ENCODE assay signal across 8 cellular contexts in genomic region chr12:131929530-131930456, GRCh38. TPM values are rescaled to one million over a fixed set of nuclear protein-coding genes. Genes with fewer than 3 reads are reported as not detected.
DNase-seq lines count a peak whose midpoint lies in the region; ATAC-seq and TF ChIP-seq lines count a peak whose summit lies in the region.

No MANE protein-coding gene starts in this region.

- H3K9me3 ChIP-seq in CD4-positive, alpha-beta T cell (ENCODE audit: control insufficient read depth, low read length), result no peaks in the 10 kb centered on the region
- no peaks in the 10 kb centered on the region for H3K9me3 ChIP-seq in PC-9 (ENCODE audit: insufficient read depth, low read depth)
- H3K9me3 ChIP-seq in ascending aorta, result no peaks in the 10 kb centered on the region
- no peaks in the 10 kb centered on the region for H3K9me3 ChIP-seq in iPS-20b (ENCODE audit: insufficient read depth, low read depth, low read length)

- H2AFZ ChIP-seq in PC-9, result peak overlapping the region; percentile 84

- H3K4me2 ChIP-seq in PC-9, result peak overlapping the region; percentile 94

- H3K27me3 ChIP-seq in CD4-positive, alpha-beta T cell (ENCODE audit: control insufficient read depth, insufficient read depth, low read length), result no peaks in the 10 kb centered on the region
- no peaks in the 10 kb centered on the region for H3K27me3 ChIP-seq in PC-9 (ENCODE audit: insufficient read depth, low read depth)
- H3K27me3 ChIP-seq in ascending aorta, result no peaks in the 10 kb centered on the region
- H3K27me3 ChIP-seq in iPS-20b (ENCODE audit: insufficient read depth, low read length), result peaks cover 5% of the 10 kb centered on the region

- peak in 6 of 10 experiments; percentile 12 to 24 (median 19) for DNase-seq in CD4-positive, alpha-beta T cell
- DNase-seq in PC-9 (peak in 1 of 2 experiments; percentile 39), ascending aorta (ENCODE audit: low spot score in 2 of 2) (no peak), NCI-H226 (no peak)
- peak; percentile 25 for DNase-seq in stimulated activated CD4-positive, alpha-beta T cell treated with anti-CD3 and anti-CD28 coated beads, Interleukin-1b, Interleukin-23, amount 100 ng/mL, for 48 hours

- no peak for TF ChIP-seq CTCF in CD4-positive, alpha-beta T cell (IDR thresholded peaks at IDR 0.05)
- TF ChIP-seq CTCF in PC-9 (conservative IDR thresholded peaks at IDR 0.05), result no peak
- no peak for TF ChIP-seq CTCF in ascending aorta (IDR thresholded peaks at IDR 0.05)

- intact Hi-C loops in CD4-positive, alpha-beta T cell (cut with DNase I, micrococcal nuclease), result loop anchor here (1.0 to 10.0 kb wide), 5 partner anchors 19 to 1055 kb away; partner anchors contain the start of genes EP400 (in 1 of the 2), RAN (in 1 of the 2) and ULK1 (in 1 of the 2)
- intact Hi-C loops in PC-9 (cut with micrococcal nuclease; ENCODE audit: unreplicated experiment) (loop anchor here (2.0 to 5.0 kb wide), 2 partner anchors 19 to 77 kb away; partner anchors contain the start of gene EP400), ascending aorta (cut with DNase I) (loop anchor here (1.0 to 2.0 kb wide), 3 partner anchors 17 to 33 kb away; partner anchors contain the start of gene EP400)

- peaks cover 19% of the 10 kb centered on the region for H4K20me1 ChIP-seq in PC-9 (ENCODE audit: insufficient read depth)

- H3K4me3 ChIP-seq in PC-9 (peak overlapping the region; percentile 98), ascending aorta (peak overlapping the region; percentile 58 to 80), iPS-20b (ENCODE audit: low read length) (peak overlapping the region; percentile 78)

- H3K27ac ChIP-seq in CD4-positive, alpha-beta T cell (ENCODE audit: low read depth, low read length), result peak overlapping the region; percentile 61
- H3K27ac ChIP-seq in PC-9 (peak overlapping the region; percentile 60; the same call in 1 of the 2 replicates), ascending aorta (no peak overlapping the region), iPS-20b (ENCODE audit: low read length) (peak overlapping the region; percentile 84)

- H3K4me1 Mint-ChIP-seq in CD4-positive, alpha-beta T cell (ENCODE audit: low read depth), result peaks cover 30% of the 10 kb centered on the region

- CTCF ChIA-PET in CD4-positive, alpha-beta T cell (lab: Charles Lee), result interaction anchor here (4.4 kb wide), 1 partner anchor 20 kb away, joined by 19 read pairs; the partner anchor contains the start of gene EP400
- CTCF ChIA-PET in PC-9 (lab: Charles Lee), result interaction anchor here (0.6 to 1.1 kb wide), 2 partner anchors 26 to 78 kb away, joined by 3 read pairs; no protein-coding TSS in a partner anchor

- peaks cover 38% of the 10 kb centered on the region for H3K36me3 Mint-ChIP-seq in CD4-positive, alpha-beta T cell (ENCODE audit: low read depth)

- peak overlapping the region; percentile 89 for H3K9ac ChIP-seq in iPS-20b (ENCODE audit: low read depth, low read length)

- no peaks in the 10 kb centered on the region for H3K9me2 ChIP-seq in PC-9 (ENCODE audit: insufficient read depth)

- no peaks in the 10 kb centered on the region for H3K27me3 Mint-ChIP-seq in CD4-positive, alpha-beta T cell

- H3K4me1 ChIP-seq in PC-9 (replicated peaks; ENCODE audit: insufficient read depth) (peaks cover 8% of the 10 kb centered on the region), ascending aorta (peaks cover 6 to 8% of the 10 kb centered on the region in 2 donors), iPS-20b (ENCODE audit: insufficient read depth, low read length) (peaks cover 3% of the 10 kb centered on the region; the same call in 1 of the 2 replicates)

- peak overlapping the region; percentile 82 for H3K27ac Mint-ChIP-seq in CD4-positive, alpha-beta T cell

- H3K36me3 ChIP-seq in PC-9 (ENCODE audit: low read depth) (peaks cover 14% of the 10 kb centered on the region), ascending aorta (peaks cover 20 to 27% of the 10 kb centered on the region in 2 donors), iPS-20b (ENCODE audit: insufficient read depth, low read depth, low read length) (peaks cover 45% of the 10 kb centered on the region)

- peak; percentile 19 for ATAC-seq in CD4-positive, alpha-beta T cell (ENCODE audit: poor library complexity)
- ATAC-seq in GM21737 (IDR thresholded peaks at IDR 0.05; ENCODE audit: unreplicated experiment) (peak; percentile 11), GM21526 (IDR thresholded peaks at IDR 0.05; ENCODE audit: low FRiP score, unreplicated experiment) (no peak)

- H3K9me3 Mint-ChIP-seq in CD4-positive, alpha-beta T cell, result no peaks in the 10 kb centered on the region

- peak overlapping the region; percentile 97 for H3K4me3 Mint-ChIP-seq in CD4-positive, alpha-beta T cell

- H3F3A ChIP-seq in PC-9 (ENCODE audit: insufficient read depth, low read depth), result peaks cover 9% of the 10 kb centered on the region

- H3K79me2 ChIP-seq in PC-9 (ENCODE audit: low read depth), result peaks cover 36% of the 10 kb centered on the region

- POLR2A ChIA-PET in CD4-positive, alpha-beta T cell (lab: Charles Lee), result interaction anchor here (0.5 to 1.7 kb wide), 4 partner anchors 9 to 219 kb away, joined by 3 to 8 read pairs (median 4); partner anchors contain the start of genes EP400 and SFSWAP
- POLR2A ChIA-PET in PC-9 (lab: Charles Lee; ENCODE audit: unreplicated experiment), result interaction anchor here (0.6 kb wide), 1 partner anchor 56 kb away, joined by 3 read pairs; no protein-coding TSS in a partner anchor

- BruUV-seq in PC-9 (replicated peaks; lab: Mats Ljungman, UMichigan), result no TSS peak

RNA-seq across cellular contexts. Expression of gene PUS1, which starts 0.7 kb away (rescaled TPM):
- total RNA-seq in CD4-positive, alpha-beta T cell, result 10 to 100 TPM; 17.7 to 18.2 TPM
- total RNA-seq in PC-9 (2021), result 36.4 and 37.0 TPM in 2 replicates
- 22.7 TPM for total RNA-seq in ascending aorta

RNA-seq across cellular contexts. Expression of gene EP400, which starts 19.9 kb away (rescaled TPM):
- 10 to 100 TPM; 56.4 to 56.5 TPM for total RNA-seq in CD4-positive, alpha-beta T cell
- total RNA-seq in PC-9 (2021) (45.0 and 50.3 TPM in 2 replicates), ascending aorta (23.3 TPM)

RNA-seq across cellular contexts. Expression of gene ULK1, which starts 35.4 kb away (rescaled TPM):
- 10 to 100 TPM; 85.0 to 91.6 TPM for total RNA-seq in CD4-positive, alpha-beta T cell
- 50.8 and 70.5 TPM in 2 replicates for total RNA-seq in PC-9 (2021)
- total RNA-seq in ascending aorta, result 156 TPM

Comparison
In these comparisons a context has a peak if more than half of its experiments do, and no peak if none do; other contexts are left out.
1. DNase-seq: peak in CD4-positive, alpha-beta T cell (6 of 10) and stimulated activated CD4-positive, alpha-beta T cell treated with anti-CD3 and anti-CD28 coated beads, Interleukin-1b, Interleukin-23, amount 100 ng/mL, for 48 hours (single experiment); none in ascending aorta (0 of 2) and NCI-H226 (single experiment).
2. H3K27ac ChIP-seq: peak in CD4-positive, alpha-beta T cell (single experiment), PC-9 (single experiment) and iPS-20b (single experiment); none in ascending aorta (0 of 2).
3. Peak in every context shown above with its lines, with median percentiles within 50 percentile points of each other: H3K4me3 ChIP-seq.